Comparison of ENCODE assay signal across 19 cellular contexts in genomic region chr11:87391501-87391900, GRCh38.
"Had no signal": no experiment of that assay in that cellular context is flagged by ENCODE, and none has a peak within 500 bp of the region (broad histone marks: within the 10 kb centered on the region; RNA-seq: fewer than 3 reads in every experiment).

No MANE protein-coding gene starts in this region.

- H3K27ac ChIP-seq: body of pancreas, foreskin keratinocyte, sigmoid colon, upper lobe of left lung had no signal

- H3K4me3 ChIP-seq: body of pancreas, sigmoid colon, upper lobe of left lung had no signal

- H3K9me3 ChIP-seq: sigmoid colon, upper lobe of left lung had no signal

- H3K4me1 ChIP-seq: body of pancreas, foreskin keratinocyte, sigmoid colon, upper lobe of left lung had no signal

- ATAC-seq: activated CD8-positive, alpha-beta T cell treated with anti-CD3 and anti-CD28 coated beads for 36 hours; activated naive CD8-positive, alpha-beta T cell treated with anti-CD3 and anti-CD28 coated beads, Interleukin-2, amount 50 U/mL, for 24 hours; activated T-cell treated with anti-CD3 and anti-CD28 coated beads, Interleukin-2, amount 50 U/mL, for 4 hours; body of pancreas; effector memory CD8-positive, alpha-beta T cell; foreskin keratinocyte; stimulated activated effector memory CD8-positive, alpha-beta T cell treated with anti-CD3 and anti-CD28 coated beads, Interleukin-12 subunit alpha, Interleukin-12 subunit beta, amount 100 ng/mL, for 72 hours had no signal

- H3K27me3 ChIP-seq: body of pancreas, foreskin keratinocyte, sigmoid colon, upper lobe of left lung had no signal

- DNase-seq: activated B cell treated with CpG ODN at 0.5 μM for 24 hours; activated CD4-positive, alpha-beta T cell treated with anti-CD3 and anti-CD28 coated beads, Interleukin-2, amount 50 U/mL, for 1 hour; activated CD8-positive, alpha-beta T cell treated with anti-CD3 and anti-CD28 coated beads for 36 hours; activated naive CD8-positive, alpha-beta T cell treated with anti-CD3 and anti-CD28 coated beads, Interleukin-2, amount 50 U/mL, for 24 hours; activated T-cell treated with anti-CD3 and anti-CD28 coated beads, Interleukin-2, amount 50 U/mL, for 4 hours; body of pancreas; cortex of kidney; effector memory CD8-positive, alpha-beta T cell; erythroblast; foreskin keratinocyte; naive B cell; occipital lobe; sigmoid colon; small intestine; stimulated activated CD4-positive, alpha-beta T cell treated with anti-CD3 and anti-CD28 coated beads, Interleukin-4, amount 100 ng/mL, for 24 hours; substantia nigra; T-helper 2 cell; upper lobe of left lung had no signal

- H3K36me3 ChIP-seq: upper lobe of left lung had no signal
